13 cellular contexts compared by ENCODE assay signal in genomic region chr10:89115876-89116627, GRCh38.
A peak's percentile ranks its signal among the peaks of the same experiment; 100 is the strongest.
DNase-seq lines count a peak whose midpoint lies in the region; ATAC-seq lines count a peak whose summit lies in the region.
"Had no signal": no experiment of that assay in that cellular context is flagged by ENCODE, and none has a peak within 500 bp of the region (broad histone marks: within the 10 kb centered on the region; RNA-seq: fewer than 3 reads in every experiment).

No MANE protein-coding gene starts in this region.

- peak; percentile 88 for DNase-seq in AG08395 (ENCODE audit: low spot score)
- peak; percentile 36 for DNase-seq in HS-27A (ENCODE audit: low read depth)
- peak; percentile 33 for DNase-seq in amniotic epithelial cell (ENCODE audit: low read depth)
- peak; percentile 50 for DNase-seq in hepatic stellate cell (ENCODE audit: low spot score)
- no peak for DNase-seq in NCI-H446 (lab: John Stamatoyannopoulos, UW)
- no peak for DNase-seq in occipital lobe (lab: John Stamatoyannopoulos, UW)
- DNase-seq: CD4-positive, CD25-positive, alpha-beta regulatory T cell; Karpas-422; naive B cell; NCI-H69; T-helper 2 cell had no signal

- ATAC-seq in GM19467 (IDR thresholded peaks at IDR 0.05; ENCODE audit: unreplicated experiment) = no peak
- no peak for ATAC-seq in HG03139 (IDR thresholded peaks at IDR 0.05; ENCODE audit: unreplicated experiment)

Comparison
In these comparisons a context has a peak if more than half of its experiments do, and no peak if none do; other contexts are left out.
1. DNase-seq: peak in AG08395 (single experiment), HS-27A (single experiment), amniotic epithelial cell (single experiment) and hepatic stellate cell (single experiment); none in NCI-H446 (0 of 2) and occipital lobe (single experiment).